8 cellular contexts compared by ENCODE assay signal in genomic region chr11:10305964-10306918, GRCh38. TPM values are rescaled to one million over a fixed set of nuclear protein-coding genes. Genes with fewer than 3 reads are reported as not detected.
DNase-seq lines count a peak whose midpoint lies in the region; ATAC-seq and TF ChIP-seq lines count a peak whose summit lies in the region.

No MANE protein-coding gene starts in this region.

- H3K4me3 ChIP-seq in NT2/D1 (ENCODE audit: insufficient read length, low read depth): peak overlapping the region; percentile 93
- peak overlapping the region; percentile 54 for H3K4me3 ChIP-seq in mesodermal cell (ENCODE audit: extremely low read depth, insufficient read depth, low read length, poor library complexity, severe bottlenecking)
- peak overlapping the region; percentile 77 for H3K4me3 ChIP-seq in urinary bladder (ENCODE audit: low read depth, low read length)

- WGBS in mesodermal cell (ENCODE audit: insufficient coverage in 2 of 2), 2 experiments: 1% methylated on average over 42 to 54 of the region's 65 CpGs
- WGBS in urinary bladder: 13% methylated on average over 65 of the region's 65 CpGs

- peaks cover 14% of the 10 kb centered on the region for H3K36me3 ChIP-seq in NT2/D1 (ENCODE audit: insufficient read depth, insufficient read length, low read length)
- no peaks in the 10 kb centered on the region for H3K36me3 ChIP-seq in mesodermal cell (ENCODE audit: control insufficient read depth, insufficient read depth, low read length)
- H3K36me3 ChIP-seq in urinary bladder (ENCODE audit: insufficient read depth): no peaks in the 10 kb centered on the region

- no peak for TF ChIP-seq CTCF in GM10266 (IDR thresholded peaks at IDR 0.05; ENCODE audit: control insufficient read depth, insufficient read depth, low read depth, missing control alignments)

- no peak for ATAC-seq in HG03039 (IDR thresholded peaks at IDR 0.05; ENCODE audit: unreplicated experiment)

- DNase-seq in GM10266 (ENCODE audit: extremely low spot score) (peak; percentile 33), NT2/D1 (ENCODE audit: low read depth, low spot score) (no peak), dermis blood vessel endothelial cell (peak; percentile 47), H4 (ENCODE audit: low spot score) (no peak), NCI-H446 treated with DMSO at 0.1 percent for 48 hours (lab: John Stamatoyannopoulos, UW) (no peak)

- peaks cover 7% of the 10 kb centered on the region for H3K4me1 ChIP-seq in NT2/D1 (ENCODE audit: insufficient read depth, insufficient read length)
- peaks cover 13% of the 10 kb centered on the region for H3K4me1 ChIP-seq in mesodermal cell (ENCODE audit: control insufficient read depth, insufficient read depth, low read length, poor library complexity, severe bottlenecking)
- H3K4me1 ChIP-seq in urinary bladder (ENCODE audit: insufficient read depth): peaks cover 1% of the 10 kb centered on the region

- H3K9me3 ChIP-seq in NT2/D1 (ENCODE audit: insufficient read depth, low read length) (no peaks in the 10 kb centered on the region), mesodermal cell (ENCODE audit: control insufficient read depth, low read length) (no peaks in the 10 kb centered on the region)

- H3K9ac ChIP-seq in NT2/D1 (ENCODE audit: insufficient read length, low read depth): peak overlapping the region; percentile 97

- H3K27me3 ChIP-seq in NT2/D1 (ENCODE audit: insufficient read depth, insufficient read length): peaks cover 27% of the 10 kb centered on the region

- no peak overlapping the region for H3K27ac ChIP-seq in mesodermal cell (ENCODE audit: low read depth, low read length, severe bottlenecking)
- peak overlapping the region; percentile 74 for H3K27ac ChIP-seq in urinary bladder (ENCODE audit: low read depth)

RNA-seq across cellular contexts. Expression of gene ADM, which starts 1.4 kb away (rescaled TPM):
- total RNA-seq in dermis blood vessel endothelial cell: 308 and 569 TPM in 2 replicates
- polyA plus RNA-seq in mesodermal cell (2013, experiment 1 of 2): 7.7 TPM
- polyA plus RNA-seq in mesodermal cell (2013, experiment 2 of 2): 7.3 TPM
- total RNA-seq in urinary bladder: 28.2 TPM
- 47.2 TPM for polyA plus RNA-seq in urinary bladder
- 86.8 and 91.3 TPM in 2 replicates for total RNA-seq in H4 (2014; rRNA removed; shearing (Covaris generic))

RNA-seq across cellular contexts. Expression of gene SBF2, which starts 12.2 kb away (rescaled TPM):
- total RNA-seq in dermis blood vessel endothelial cell (49.9 and 57.9 TPM in 2 replicates), urinary bladder (114 TPM)
- 34.6 TPM for polyA plus RNA-seq in mesodermal cell (2013, experiment 1 of 2)
- 28.7 TPM for polyA plus RNA-seq in mesodermal cell (2013, experiment 2 of 2)
- polyA plus RNA-seq in urinary bladder: 27.8 TPM
- total RNA-seq in H4 (2014; rRNA removed; shearing (Covaris generic)): 15.2 and 27.0 TPM in 2 replicates

Comparison
In these comparisons a context has a peak if more than half of its experiments do, and no peak if none do; other contexts are left out.
1. DNase-seq: peak in GM10266 (single experiment) and dermis blood vessel endothelial cell (single experiment); none in NT2/D1 (single experiment), H4 (single experiment) and NCI-H446 treated with DMSO at 0.1 percent for 48 hours (single experiment).
2. Peak in every context shown above with its lines, with median percentiles within 50 percentile points of each other: H3K4me3 ChIP-seq.